Comparison of ENCODE assay signal across 1 cellular context in the genomic region with DNA sequence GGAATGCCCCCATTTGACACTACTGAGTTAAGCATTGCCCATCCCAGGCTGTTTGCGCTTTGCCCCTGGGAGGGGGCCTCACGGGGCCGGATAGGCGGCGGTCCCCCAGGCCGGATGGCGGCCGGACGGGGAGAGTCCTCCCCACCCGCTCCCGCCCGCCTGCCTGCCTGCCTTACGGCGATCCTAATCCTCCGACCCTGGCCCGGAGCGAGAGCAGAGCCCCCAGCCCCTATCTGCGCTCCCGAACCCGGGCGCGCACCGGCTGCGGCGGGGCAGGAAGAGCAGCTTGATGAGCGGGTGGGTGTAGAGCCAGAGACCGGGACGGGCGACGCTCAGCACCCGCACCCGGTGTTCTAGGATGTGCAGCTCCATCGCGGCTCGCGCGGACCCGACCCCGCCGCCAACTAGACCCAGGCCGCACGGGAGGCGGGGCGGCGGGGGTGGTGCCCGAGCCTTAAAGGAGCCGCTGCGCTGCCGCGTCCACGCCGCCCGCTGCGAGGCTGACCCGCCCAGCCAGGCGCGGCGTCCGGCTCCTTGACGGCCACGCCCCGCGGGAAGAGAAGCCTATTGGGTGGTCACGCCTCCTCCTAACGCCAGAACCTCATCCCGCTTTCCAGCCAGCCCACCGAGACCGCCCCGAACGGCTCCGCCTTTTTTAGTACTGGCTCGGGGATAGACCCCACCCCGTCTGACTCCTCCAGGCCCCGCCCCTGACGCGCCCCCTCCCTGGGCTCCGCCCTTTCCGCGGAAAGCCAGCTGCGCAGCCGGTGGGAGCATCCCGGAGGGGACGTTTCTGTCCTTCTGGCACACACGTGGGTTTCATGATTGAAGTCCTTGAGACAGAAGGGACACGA.
TF ChIP-seq lines count a peak whose summit lies in the region.

A gene (minus strand): TSS at position 380 of the 854 bp plus-strand sequence. CDS start 8 bp downstream, at position 372.

TF ChIP-seq in H1, 55 proteins besides CTCF, POLR2A, EP300 and RAD21:
- TF ChIP-seq KDM1A (IDR thresholded peaks at IDR 0.05; ENCODE audit: borderline replicate concordance, low read length) (no peak), RFX5 (IDR thresholded peaks at IDR 0.05; ENCODE audit: borderline replicate concordance, low read depth, low read length) (no peak), FOSL1 (IDR thresholded peaks at IDR 0.05; ENCODE audit: insufficient read depth, low read depth, low read length) (no peak), EZH2 (IDR thresholded peaks at IDR 0.05; ENCODE audit: low read depth, low read length, severe bottlenecking) (peak; percentile 29), BCL11A (IDR thresholded peaks at IDR 0.05; ENCODE audit: low read depth in 2 of 2, low read length in 2 of 2) (no peak), NRF1 (IDR thresholded peaks at IDR 0.05; ENCODE audit: low read depth, low read length) (no peak), BACH1 (IDR thresholded peaks at IDR 0.05; ENCODE audit: low read length) (no peak), BRCA1 (IDR thresholded peaks at IDR 0.05; ENCODE audit: low read depth, low read length) (no peak), JUND (IDR thresholded peaks at IDR 0.05; ENCODE audit: low read length) (no peak), CREB1 (IDR thresholded peaks at IDR 0.05) (peak; percentile 50; the same call in 1 of the 2 replicates), TAF7 (optimal IDR thresholded peaks at IDR 0.05; ENCODE audit: borderline replicate concordance, low read depth, low read length) (peak; percentile 21), RNF2 (IDR thresholded peaks at IDR 0.05; ENCODE audit: borderline replicate concordance, low read depth, low read length, missing control alignments, poor library complexity, severe bottlenecking) (no peak), TEAD4 (IDR thresholded peaks at IDR 0.05; ENCODE audit: low read depth, low read length) (no peak), RBBP5 (IDR thresholded peaks at IDR 0.05; ENCODE audit: borderline replicate concordance, low read depth, low read length) (no peak), RXRA (IDR thresholded peaks at IDR 0.05; ENCODE audit: insufficient read depth, low read depth, low read length) (no peak), KDM4A (IDR thresholded peaks at IDR 0.05; ENCODE audit: low read depth, low read length, severe bottlenecking) (peak; percentile 70), PHF8 (conservative IDR thresholded peaks at IDR 0.05; ENCODE audit: low read depth, low read length) (peak; percentile 49), SIRT6 (IDR thresholded peaks at IDR 0.05; ENCODE audit: low read length) (no peak), SIN3A (conservative IDR thresholded peaks at IDR 0.05 in 1 of 2, IDR thresholded peaks at IDR 0.05 in 1 of 2; ENCODE audit: low read depth in 1 of 2, low read length in 2 of 2) (peak; percentile 12 to 68; a peak in 1 of 4 replicates), CHD2 (IDR thresholded peaks at IDR 0.05; ENCODE audit: low read length) (no peak), ZNF274 (IDR thresholded peaks at IDR 0.05; ENCODE audit: borderline replicate concordance, extremely low read depth, low read length) (no peak), CTBP2 (IDR thresholded peaks at IDR 0.05; ENCODE audit: borderline replicate concordance, insufficient read depth, insufficient read length, low read length) (no peak), SP1 (IDR thresholded peaks at IDR 0.05; ENCODE audit: low read depth, low read length) (peak; percentile 55; the same call in 1 of the 2 replicates), HDAC2 (IDR thresholded peaks at IDR 0.05; ENCODE audit: borderline replicate concordance in 1 of 2, low read depth in 2 of 2, low read length in 2 of 2) (no peak), YY1 (IDR thresholded peaks at IDR 0.05; ENCODE audit: low read depth, low read length) (no peak), CEBPB (IDR thresholded peaks at IDR 0.05; ENCODE audit: low read depth, low read length) (no peak), NANOG (IDR thresholded peaks at IDR 0.05; ENCODE audit: insufficient read depth, low read depth, low read length, poor library complexity, severe bottlenecking) (no peak), EGR1 (IDR thresholded peaks at IDR 0.05; ENCODE audit: borderline replicate concordance, low read depth, low read length) (peak; percentile 38; the same call in 1 of the 2 replicates), SP4 (IDR thresholded peaks at IDR 0.05; ENCODE audit: low read length) (0 out of 2 replicates have a peak, but pooled peaks have one; percentile 37), POLR2AphosphoS5 (IDR thresholded peaks at IDR 0.05; ENCODE audit: low read depth, low read length) (peak; percentile 37; the same call in 1 of the 2 replicates), TAF1 (IDR thresholded peaks at IDR 0.05; ENCODE audit: low read depth, low read length) (no peak), MAFK (IDR thresholded peaks at IDR 0.05; ENCODE audit: low read depth, low read length) (no peak), CHD1 (IDR thresholded peaks at IDR 0.05; ENCODE audit: low read depth, low read length) (no peak), TBP (IDR thresholded peaks at IDR 0.05; ENCODE audit: low read depth, low read length) (peak; percentile 40; the same call in 1 of the 2 replicates), CBX5 (IDR thresholded peaks at IDR 0.05; ENCODE audit: low read depth, low read length) (no peak)
- TF ChIP-seq, protein P1, sequence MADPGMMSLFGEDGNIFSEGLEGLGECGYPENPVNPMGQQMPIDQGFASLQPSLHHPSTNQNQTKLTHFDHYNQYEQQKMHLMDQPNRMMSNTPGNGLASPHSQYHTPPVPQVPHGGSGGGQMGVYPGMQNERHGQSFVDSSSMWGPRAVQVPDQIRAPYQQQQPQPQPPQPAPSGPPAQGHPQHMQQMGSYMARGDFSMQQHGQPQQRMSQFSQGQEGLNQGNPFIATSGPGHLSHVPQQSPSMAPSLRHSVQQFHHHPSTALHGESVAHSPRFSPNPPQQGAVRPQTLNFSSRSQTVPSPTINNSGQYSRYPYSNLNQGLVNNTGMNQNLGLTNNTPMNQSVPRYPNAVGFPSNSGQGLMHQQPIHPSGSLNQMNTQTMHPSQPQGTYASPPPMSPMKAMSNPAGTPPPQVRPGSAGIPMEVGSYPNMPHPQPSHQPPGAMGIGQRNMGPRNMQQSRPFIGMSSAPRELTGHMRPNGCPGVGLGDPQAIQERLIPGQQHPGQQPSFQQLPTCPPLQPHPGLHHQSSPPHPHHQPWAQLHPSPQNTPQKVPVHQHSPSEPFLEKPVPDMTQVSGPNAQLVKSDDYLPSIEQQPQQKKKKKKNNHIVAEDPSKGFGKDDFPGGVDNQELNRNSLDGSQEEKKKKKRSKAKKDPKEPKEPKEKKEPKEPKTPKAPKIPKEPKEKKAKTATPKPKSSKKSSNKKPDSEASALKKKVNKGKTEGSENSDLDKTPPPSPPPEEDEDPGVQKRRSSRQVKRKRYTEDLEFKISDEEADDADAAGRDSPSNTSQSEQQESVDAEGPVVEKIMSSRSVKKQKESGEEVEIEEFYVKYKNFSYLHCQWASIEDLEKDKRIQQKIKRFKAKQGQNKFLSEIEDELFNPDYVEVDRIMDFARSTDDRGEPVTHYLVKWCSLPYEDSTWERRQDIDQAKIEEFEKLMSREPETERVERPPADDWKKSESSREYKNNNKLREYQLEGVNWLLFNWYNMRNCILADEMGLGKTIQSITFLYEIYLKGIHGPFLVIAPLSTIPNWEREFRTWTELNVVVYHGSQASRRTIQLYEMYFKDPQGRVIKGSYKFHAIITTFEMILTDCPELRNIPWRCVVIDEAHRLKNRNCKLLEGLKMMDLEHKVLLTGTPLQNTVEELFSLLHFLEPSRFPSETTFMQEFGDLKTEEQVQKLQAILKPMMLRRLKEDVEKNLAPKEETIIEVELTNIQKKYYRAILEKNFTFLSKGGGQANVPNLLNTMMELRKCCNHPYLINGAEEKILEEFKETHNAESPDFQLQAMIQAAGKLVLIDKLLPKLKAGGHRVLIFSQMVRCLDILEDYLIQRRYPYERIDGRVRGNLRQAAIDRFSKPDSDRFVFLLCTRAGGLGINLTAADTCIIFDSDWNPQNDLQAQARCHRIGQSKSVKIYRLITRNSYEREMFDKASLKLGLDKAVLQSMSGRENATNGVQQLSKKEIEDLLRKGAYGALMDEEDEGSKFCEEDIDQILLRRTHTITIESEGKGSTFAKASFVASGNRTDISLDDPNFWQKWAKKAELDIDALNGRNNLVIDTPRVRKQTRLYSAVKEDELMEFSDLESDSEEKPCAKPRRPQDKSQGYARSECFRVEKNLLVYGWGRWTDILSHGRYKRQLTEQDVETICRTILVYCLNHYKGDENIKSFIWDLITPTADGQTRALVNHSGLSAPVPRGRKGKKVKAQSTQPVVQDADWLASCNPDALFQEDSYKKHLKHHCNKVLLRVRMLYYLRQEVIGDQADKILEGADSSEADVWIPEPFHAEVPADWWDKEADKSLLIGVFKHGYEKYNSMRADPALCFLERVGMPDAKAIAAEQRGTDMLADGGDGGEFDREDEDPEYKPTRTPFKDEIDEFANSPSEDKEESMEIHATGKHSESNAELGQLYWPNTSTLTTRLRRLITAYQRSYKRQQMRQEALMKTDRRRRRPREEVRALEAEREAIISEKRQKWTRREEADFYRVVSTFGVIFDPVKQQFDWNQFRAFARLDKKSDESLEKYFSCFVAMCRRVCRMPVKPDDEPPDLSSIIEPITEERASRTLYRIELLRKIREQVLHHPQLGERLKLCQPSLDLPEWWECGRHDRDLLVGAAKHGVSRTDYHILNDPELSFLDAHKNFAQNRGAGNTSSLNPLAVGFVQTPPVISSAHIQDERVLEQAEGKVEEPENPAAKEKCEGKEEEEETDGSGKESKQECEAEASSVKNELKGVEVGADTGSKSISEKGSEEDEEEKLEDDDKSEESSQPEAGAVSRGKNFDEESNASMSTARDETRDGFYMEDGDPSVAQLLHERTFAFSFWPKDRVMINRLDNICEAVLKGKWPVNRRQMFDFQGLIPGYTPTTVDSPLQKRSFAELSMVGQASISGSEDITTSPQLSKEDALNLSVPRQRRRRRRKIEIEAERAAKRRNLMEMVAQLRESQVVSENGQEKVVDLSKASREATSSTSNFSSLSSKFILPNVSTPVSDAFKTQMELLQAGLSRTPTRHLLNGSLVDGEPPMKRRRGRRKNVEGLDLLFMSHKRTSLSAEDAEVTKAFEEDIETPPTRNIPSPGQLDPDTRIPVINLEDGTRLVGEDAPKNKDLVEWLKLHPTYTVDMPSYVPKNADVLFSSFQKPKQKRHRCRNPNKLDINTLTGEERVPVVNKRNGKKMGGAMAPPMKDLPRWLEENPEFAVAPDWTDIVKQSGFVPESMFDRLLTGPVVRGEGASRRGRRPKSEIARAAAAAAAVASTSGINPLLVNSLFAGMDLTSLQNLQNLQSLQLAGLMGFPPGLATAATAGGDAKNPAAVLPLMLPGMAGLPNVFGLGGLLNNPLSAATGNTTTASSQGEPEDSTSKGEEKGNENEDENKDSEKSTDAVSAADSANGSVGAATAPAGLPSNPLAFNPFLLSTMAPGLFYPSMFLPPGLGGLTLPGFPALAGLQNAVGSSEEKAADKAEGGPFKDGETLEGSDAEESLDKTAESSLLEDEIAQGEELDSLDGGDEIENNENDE (IDR thresholded peaks at IDR 0.05; ENCODE audit: insufficient replicate concordance, low read length): no peak
- TF ChIP-seq, protein P2, sequence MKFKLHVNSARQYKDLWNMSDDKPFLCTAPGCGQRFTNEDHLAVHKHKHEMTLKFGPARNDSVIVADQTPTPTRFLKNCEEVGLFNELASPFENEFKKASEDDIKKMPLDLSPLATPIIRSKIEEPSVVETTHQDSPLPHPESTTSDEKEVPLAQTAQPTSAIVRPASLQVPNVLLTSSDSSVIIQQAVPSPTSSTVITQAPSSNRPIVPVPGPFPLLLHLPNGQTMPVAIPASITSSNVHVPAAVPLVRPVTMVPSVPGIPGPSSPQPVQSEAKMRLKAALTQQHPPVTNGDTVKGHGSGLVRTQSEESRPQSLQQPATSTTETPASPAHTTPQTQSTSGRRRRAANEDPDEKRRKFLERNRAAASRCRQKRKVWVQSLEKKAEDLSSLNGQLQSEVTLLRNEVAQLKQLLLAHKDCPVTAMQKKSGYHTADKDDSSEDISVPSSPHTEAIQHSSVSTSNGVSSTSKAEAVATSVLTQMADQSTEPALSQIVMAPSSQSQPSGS (IDR thresholded peaks at IDR 0.05; ENCODE audit: low read length): no peak
- TF ChIP-seq, protein P3, sequence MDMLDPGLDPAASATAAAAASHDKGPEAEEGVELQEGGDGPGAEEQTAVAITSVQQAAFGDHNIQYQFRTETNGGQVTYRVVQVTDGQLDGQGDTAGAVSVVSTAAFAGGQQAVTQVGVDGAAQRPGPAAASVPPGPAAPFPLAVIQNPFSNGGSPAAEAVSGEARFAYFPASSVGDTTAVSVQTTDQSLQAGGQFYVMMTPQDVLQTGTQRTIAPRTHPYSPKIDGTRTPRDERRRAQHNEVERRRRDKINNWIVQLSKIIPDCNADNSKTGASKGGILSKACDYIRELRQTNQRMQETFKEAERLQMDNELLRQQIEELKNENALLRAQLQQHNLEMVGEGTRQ (IDR thresholded peaks at IDR 0.05; ENCODE audit: low read length): no peak
- TF ChIP-seq, protein P4, sequence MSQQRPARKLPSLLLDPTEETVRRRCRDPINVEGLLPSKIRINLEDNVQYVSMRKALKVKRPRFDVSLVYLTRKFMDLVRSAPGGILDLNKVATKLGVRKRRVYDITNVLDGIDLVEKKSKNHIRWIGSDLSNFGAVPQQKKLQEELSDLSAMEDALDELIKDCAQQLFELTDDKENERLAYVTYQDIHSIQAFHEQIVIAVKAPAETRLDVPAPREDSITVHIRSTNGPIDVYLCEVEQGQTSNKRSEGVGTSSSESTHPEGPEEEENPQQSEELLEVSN (IDR thresholded peaks at IDR 0.05): no peak
- TF ChIP-seq, protein P5, sequence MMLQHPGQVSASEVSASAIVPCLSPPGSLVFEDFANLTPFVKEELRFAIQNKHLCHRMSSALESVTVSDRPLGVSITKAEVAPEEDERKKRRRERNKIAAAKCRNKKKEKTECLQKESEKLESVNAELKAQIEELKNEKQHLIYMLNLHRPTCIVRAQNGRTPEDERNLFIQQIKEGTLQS (IDR thresholded peaks at IDR 0.05; ENCODE audit: insufficient read depth, low read depth, low read length): no peak
- TF ChIP-seq, protein P6, sequence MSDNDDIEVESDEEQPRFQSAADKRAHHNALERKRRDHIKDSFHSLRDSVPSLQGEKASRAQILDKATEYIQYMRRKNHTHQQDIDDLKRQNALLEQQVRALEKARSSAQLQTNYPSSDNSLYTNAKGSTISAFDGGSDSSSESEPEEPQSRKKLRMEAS (IDR thresholded peaks at IDR 0.05): no peak
